In genomic region chr5:1134478-1134877, GRCh38 we compare ENCODE assay signal across 9 cellular contexts. TPM values are rescaled to one million over a fixed set of nuclear protein-coding genes. Genes with fewer than 3 reads are reported as not detected.
DNase-seq lines count a peak whose midpoint lies in the region; ATAC-seq and TF ChIP-seq lines count a peak whose summit lies in the region.
"Had no signal": no experiment of that assay in that cellular context is flagged by ENCODE, and none has a peak within 500 bp of the region (broad histone marks: within the 10 kb centered on the region; RNA-seq: fewer than 3 reads in every experiment).

No MANE protein-coding gene starts in this region.

- no peaks in the 10 kb centered on the region for H3K79me2 ChIP-seq in OCI-LY7 (ENCODE audit: insufficient read depth, low read depth, low read length)

- H3K4me3 ChIP-seq in OCI-LY7 (ENCODE audit: low read depth, low read length, poor library complexity, severe bottlenecking) = peak overlapping the region; percentile 27

- ATAC-seq in HG02852 (IDR thresholded peaks at IDR 0.05; ENCODE audit: unreplicated experiment) = peak; percentile 54
- ATAC-seq in sciatic nerve = peak; percentile 28

- peaks cover 54% of the 10 kb centered on the region for H3K4me1 ChIP-seq in OCI-LY7 (ENCODE audit: insufficient read depth, low read length, poor library complexity, severe bottlenecking)

- H3K9me3 ChIP-seq in OCI-LY7 (ENCODE audit: low read length) = no peaks in the 10 kb centered on the region

- peak; percentile 44 for DNase-seq in DMS53 (lab: John Stamatoyannopoulos, UW)
- no peak for DNase-seq in DMS53 treated with DMSO at 0.1 percent for 48 hours (lab: John Stamatoyannopoulos, UW; ENCODE audit: unreplicated experiment)
- peak; percentile 96 for DNase-seq in OCI-LY7 (ENCODE audit: low spot score)
- DNase-seq in sciatic nerve (ENCODE audit: low spot score) = no peak
- no peak for DNase-seq in activated naive CD4-positive, alpha-beta T cell treated with Interleukin-2 at 50 U/mL for 16 hours
- DNase-seq in NCI-H1417 treated with DMSO at 0.1 percent for 48 hours (lab: John Stamatoyannopoulos, UW) = no peak
- DNase-seq in activated CD8-positive, alpha-beta memory T cell treated with anti-CD3 and anti-CD28 coated beads, Interleukin-2, amount 50 U/mL, for 48 hours = no peak
- DNase-seq: nucleus accumbens had no signal

- H2AFZ ChIP-seq in OCI-LY7 (ENCODE audit: low read length) = peak overlapping the region; percentile 80

- no peaks in the 10 kb centered on the region for H4K20me1 ChIP-seq in OCI-LY7 (ENCODE audit: insufficient read depth, low read length)

- H3K27ac ChIP-seq in OCI-LY7 (ENCODE audit: low read depth, low read length, poor library complexity, severe bottlenecking) = peak overlapping the region; percentile 70

- intact Hi-C loops in OCI-LY7 (cut with micrococcal nuclease; ENCODE audit: unreplicated experiment) (loop anchor here (1.0 to 10.0 kb wide), 2 partner anchors 33 to 210 kb away; no protein-coding TSS in a partner anchor), sciatic nerve (cut with DNase I) (no loop called here)

- CTCF ChIA-PET in OCI-LY7 (lab: Charles Lee; ENCODE audit: unreplicated experiment) = interaction anchor here (1.4 kb wide), 1 partner anchor 33 kb away, joined by 5 read pairs; no protein-coding TSS in a partner anchor

- BruUV-seq in OCI-LY7 (replicated peaks; lab: Mats Ljungman, UMichigan) = no TSS peak

- H3K36me3 ChIP-seq in OCI-LY7 (ENCODE audit: insufficient read depth, low read length) = no peaks in the 10 kb centered on the region

- no peaks in the 10 kb centered on the region for H3K9me2 ChIP-seq in OCI-LY7 (ENCODE audit: insufficient read depth, low read length)

- TF ChIP-seq CTCF in OCI-LY7 (conservative IDR thresholded peaks at IDR 0.05; ENCODE audit: low read length) = peak; percentile 78

- POLR2A ChIA-PET in OCI-LY7 (lab: Charles Lee) = interaction anchor here (0.6 kb wide), 1 partner anchor 34 kb away, joined by 3 read pairs; no protein-coding TSS in a partner anchor

- H3K4me2 ChIP-seq in OCI-LY7 (ENCODE audit: low read length) = peak overlapping the region; percentile 67

RNA-seq across cellular contexts. Expression of gene SLC12A7, which starts 22.6 kb away (rescaled TPM):
- total RNA-seq in OCI-LY7 (2014; rRNA removed; shearing (Covaris generic)) = not detected in 2 replicates
- 0.06 TPM in 1 of 2 replicates, not detected in the other for total RNA-seq in OCI-LY7 (2022)
- total RNA-seq in sciatic nerve = 31.7 TPM

Comparison
In these comparisons a context has a peak if more than half of its experiments do, and no peak if none do; other contexts are left out.
1. DNase-seq: peak in DMS53 (single experiment) and OCI-LY7 (single experiment); none in DMS53 treated with DMSO at 0.1 percent for 48 hours (single experiment), sciatic nerve (single experiment), activated naive CD4-positive, alpha-beta T cell treated with Interleukin-2 at 50 U/mL for 16 hours (single experiment), NCI-H1417 treated with DMSO at 0.1 percent for 48 hours (single experiment) and activated CD8-positive, alpha-beta memory T cell treated with anti-CD3 and anti-CD28 coated beads, Interleukin-2, amount 50 U/mL, for 48 hours (single experiment).
2. RNA of gene SLC12A7, which starts 22.6 kb away (total RNA-seq): 31.7 TPM in sciatic nerve (single experiment); 0.06 TPM in OCI-LY7; every median in the first group is over 10 times any median in the second.